In the genomic region with DNA sequence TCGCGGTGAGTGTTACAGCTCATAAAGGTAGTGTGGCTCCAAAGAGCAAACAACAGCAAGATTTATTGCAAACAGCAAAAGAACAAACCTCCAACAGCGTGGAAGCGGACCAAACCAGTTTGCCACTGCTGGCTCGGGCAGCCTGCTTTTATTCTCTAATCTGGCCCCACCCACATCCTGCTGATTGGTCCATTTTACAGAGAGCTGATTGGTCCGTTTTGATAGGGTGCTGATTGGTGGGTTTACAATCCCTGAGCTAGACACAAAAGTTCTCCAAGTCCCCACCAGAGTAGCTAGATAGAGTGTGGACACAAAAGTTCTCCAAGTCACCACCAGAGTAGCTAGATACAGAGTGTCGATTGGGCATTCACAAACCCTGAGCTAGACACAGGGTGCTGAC, we compare ENCODE assay signal across 13 cellular contexts. TPM values are rescaled to one million over a fixed set of nuclear protein-coding genes. Genes with fewer than 3 reads are reported as not detected.
DNase-seq lines count a peak whose midpoint lies in the region; ATAC-seq, FAIRE-seq and TF ChIP-seq lines count a peak whose summit lies in the region.
"Not testable (repeated sequence)": the region's sequence is repeated elsewhere in the genome, so short reads cannot be mapped to it uniquely, and the experiment has no call there.
"Had no signal": no experiment of that assay in that cellular context is flagged by ENCODE, and none has a peak within 500 bp of the region (broad histone marks: within the 10 kb centered on the region; RNA-seq: fewer than 3 reads in every experiment).

No MANE protein-coding gene starts in this region.

- H3K4me3 Mint-ChIP-seq in CD14-positive monocyte, result peak overlapping the region; percentile 64 to 65
- H3K4me3 Mint-ChIP-seq in activated B cell treated with CpG ODN at 0.5 μM for 24 hours, result peak overlapping the region; percentile 28
- H3K4me3 Mint-ChIP-seq in activated T-helper 1 cell treated with anti-CD3 and anti-CD28 coated beads, Interleukin-12 subunit alpha, Interleukin-12 subunit beta, Interleukin-2, Interleukin-4 antibody, amounts not matched to agents 30 ng/mL and 10 ng/mL and 1 ng/mL, durations not matched to agents 14 hours and 24 hours and 36 hours, result peak overlapping the region; percentile 17

- H2AFZ ChIP-seq in HepG2 (ENCODE audit: low read length), result not testable (repeated sequence)
- H2AFZ ChIP-seq in neuronal stem cell (ENCODE audit: low read length), result peak overlapping the region; percentile 72

- not testable (repeated sequence) for H2AK5ac ChIP-seq in neuronal stem cell (ENCODE audit: low read depth, low read length)

- not testable (repeated sequence) for H3K4me2 ChIP-seq in HepG2 (ENCODE audit: low read depth, low read length); neuronal stem cell (ENCODE audit: insufficient read depth, low read length, poor library complexity, severe bottlenecking)

- WGBS in body of pancreas, 2 donors, result 34 to 47% methylated on average over 7 of the region's 7 CpGs
- 60% methylated on average over 7 of the region's 7 CpGs for WGBS in HepG2 (ENCODE audit: low lambda C conversion rate)
- no CpG with 5 or more reads among the region's 7 CpGs for WGBS in neuronal stem cell (ENCODE audit: extremely low coverage in 2 of 2, insufficient read length in 2 of 2, insufficient replicate concordance in 1 of 2), 2 donors
- 88% methylated on average over 7 of the region's 7 CpGs for WGBS in suprapubic skin

- H4K8ac ChIP-seq in neuronal stem cell (ENCODE audit: low read depth, low read length), result not testable (repeated sequence)

- not testable (repeated sequence) for BruUV-seq in HepG2 (replicated peaks; lab: Mats Ljungman, UMichigan)

- not testable (repeated sequence) for H3K79me1 ChIP-seq in neuronal stem cell (ENCODE audit: low read depth, low read length)

- not testable (repeated sequence) for TF ChIP-seq RAD21 in HepG2 (CRISPR knock-in tag; IDR thresholded peaks at IDR 0.05)

- peak overlapping the region; percentile 49 to 73 (median 59) for H3K27ac ChIP-seq in body of pancreas
- not testable (repeated sequence) for H3K27ac ChIP-seq in HepG2 (ENCODE audit: extremely low read length, insufficient read depth, low read length); neuronal stem cell (replicated peaks; ENCODE audit: low read length); suprapubic skin

- H3K9me3 ChIP-seq in body of pancreas; HepG2 (ENCODE audit: low read length); neuronal stem cell (replicated peaks in 1 of 2; ENCODE audit: control insufficient read depth in 2 of 2, insufficient read depth in 1 of 2, low read depth in 1 of 2, low read length in 2 of 2); suprapubic skin: not testable (repeated sequence)

- peaks cover 6 to 16% (median 14%) of the 10 kb centered on the region in 7 donors for H3K9me3 Mint-ChIP-seq in CD14-positive monocyte
- not testable (repeated sequence) for H3K9me3 Mint-ChIP-seq in activated B cell treated with CpG ODN at 0.5 μM for 24 hours; activated T-helper 1 cell treated with anti-CD3 and anti-CD28 coated beads, Interleukin-12 subunit alpha, Interleukin-12 subunit beta, Interleukin-2, Interleukin-4 antibody, amounts not matched to agents 30 ng/mL and 10 ng/mL and 1 ng/mL, durations not matched to agents 14 hours and 24 hours and 36 hours

- H4K20me1 ChIP-seq in HepG2 (ENCODE audit: insufficient read depth, low read length), result not testable (repeated sequence)

- not testable (repeated sequence) for H3K4me1 ChIP-seq in body of pancreas; HepG2 (ENCODE audit: insufficient read depth, low read length); neuronal stem cell (ENCODE audit: control insufficient read depth in 2 of 2, insufficient read depth in 1 of 2, low read depth in 1 of 2, low read length in 2 of 2)
- peaks cover 11% of the 10 kb centered on the region for H3K4me1 ChIP-seq in suprapubic skin

- not testable (repeated sequence) for H3K18ac ChIP-seq in neuronal stem cell (ENCODE audit: low read length)

- in situ Hi-C loops in HepG2 (cut with HindIII; ENCODE audit: extremely low pct_ligation_motif_present, low pct_unique_long_range_greater_than_20kb), result not testable (repeated sequence)

- not testable (repeated sequence) for TF ChIP-seq EP300 in HepG2 (IDR thresholded peaks at IDR 0.05; ENCODE audit: low read depth in 2 of 2, low read length in 2 of 2); HepG2 (CRISPR knock-in tag; IDR thresholded peaks at IDR 0.05; ENCODE audit: borderline replicate concordance); suprapubic skin (IDR thresholded peaks at IDR 0.05)

- not testable (repeated sequence) for H3K4me3 ChIP-seq in body of pancreas; HepG2 (replicated peaks in 1 of 3; ENCODE audit: insufficient read depth in 1 of 3, low read depth in 2 of 3, low read length in 3 of 3); neuronal stem cell (ENCODE audit: low read length in 2 of 2)
- peak overlapping the region; percentile 42 for H3K4me3 ChIP-seq in suprapubic skin

- not testable (repeated sequence) for H2BK12ac ChIP-seq in neuronal stem cell (ENCODE audit: low read length)

- not testable (repeated sequence) for H3K27ac Mint-ChIP-seq in CD14-positive monocyte; activated B cell treated with CpG ODN at 0.5 μM for 24 hours; activated T-helper 1 cell treated with anti-CD3 and anti-CD28 coated beads, Interleukin-12 subunit alpha, Interleukin-12 subunit beta, Interleukin-2, Interleukin-4 antibody, amounts not matched to agents 30 ng/mL and 10 ng/mL and 1 ng/mL, durations not matched to agents 14 hours and 24 hours and 36 hours

- TF ChIP-seq CTCF in CD14-positive monocyte (IDR thresholded peaks at IDR 0.05); activated B cell treated with CpG ODN at 0.5 μM for 24 hours (IDR thresholded peaks at IDR 0.05); HepG2 (CRISPR knock-in tag; IDR thresholded peaks at IDR 0.05); suprapubic skin (IDR thresholded peaks at IDR 0.05): not testable (repeated sequence)
- peak in 4 of 7 experiments; percentile 38 to 71 (median 44) for TF ChIP-seq CTCF in body of pancreas (IDR thresholded peaks at IDR 0.05)

- not testable (repeated sequence) for H3K36me3 Mint-ChIP-seq in CD14-positive monocyte; activated B cell treated with CpG ODN at 0.5 μM for 24 hours (ENCODE audit: low read depth); activated T-helper 1 cell treated with anti-CD3 and anti-CD28 coated beads, Interleukin-12 subunit alpha, Interleukin-12 subunit beta, Interleukin-2, Interleukin-4 antibody, amounts not matched to agents 30 ng/mL and 10 ng/mL and 1 ng/mL, durations not matched to agents 14 hours and 24 hours and 36 hours (ENCODE audit: low read depth)

- intact Hi-C loops in CD14-positive monocyte (cut with micrococcal nuclease); activated B cell treated with CpG ODN at 0.5 μM for 24 hours (cut with micrococcal nuclease); body of pancreas (cut with DNase I); HepG2 (cut with micrococcal nuclease; ENCODE audit: unreplicated experiment): not testable (repeated sequence)
- intact Hi-C loops in activated T-helper 1 cell treated with anti-CD3 and anti-CD28 coated beads, Interleukin-12 subunit alpha, Interleukin-12 subunit beta, Interleukin-2, Interleukin-4 antibody, amounts not matched to agents 30 ng/mL and 10 ng/mL and 1 ng/mL, durations not matched to agents 14 hours and 24 hours and 36 hours (cut with micrococcal nuclease), result loop anchor here (1.0 to 5.0 kb wide), 2 partner anchors 14 to 55 kb away; partner anchors contain the start of gene RAB43

- not testable (repeated sequence) for H3K79me2 ChIP-seq in HepG2 (ENCODE audit: insufficient read depth, low read length)

- not testable (repeated sequence) for H3K36me3 ChIP-seq in body of pancreas (replicated peaks in 1 of 2; ENCODE audit: insufficient read depth in 1 of 2, low read depth in 2 of 2); HepG2 (replicated peaks in 1 of 2; ENCODE audit: control insufficient read depth in 1 of 2, insufficient read depth in 2 of 2, low read length in 2 of 2); neuronal stem cell (replicated peaks in 1 of 2; ENCODE audit: control insufficient read depth in 2 of 2, insufficient read depth in 2 of 2, low read length in 2 of 2); suprapubic skin

- POLR2A ChIA-PET in activated B cell treated with CpG ODN at 0.5 μM for 24 hours (lab: Charles Lee), result interaction anchor here (1.4 kb wide), 1 partner anchor 55 kb away, joined by 4 read pairs; no protein-coding TSS in a partner anchor
- POLR2A ChIA-PET in HepG2 (lab: Yijun Ruan, JAX), result not testable (repeated sequence)

- DNase-seq in CD14-positive monocyte (ENCODE audit: low spot score); activated B cell treated with CpG ODN at 0.5 μM for 24 hours; activated T-helper 1 cell treated with anti-CD3 and anti-CD28 coated beads, Interleukin-12 subunit alpha, Interleukin-12 subunit beta, Interleukin-2, Interleukin-4 antibody, amounts not matched to agents 30 ng/mL and 10 ng/mL and 1 ng/mL, durations not matched to agents 14 hours and 24 hours and 36 hours (ENCODE audit: low spot score); neuronal stem cell (ENCODE audit: low spot score); suprapubic skin (ENCODE audit: low spot score in 2 of 2): not testable (repeated sequence)
- DNase-seq in NCI-H146 (lab: John Stamatoyannopoulos, UW), result peak; percentile 46
- DNase-seq in body of pancreas, result peak; percentile 60 to 76 (median 64)
- peak; percentile 22 for DNase-seq in HepG2 (ENCODE audit: low spot score)

- H3K9ac ChIP-seq in HepG2 (ENCODE audit: insufficient read depth, low read depth, low read length); neuronal stem cell (ENCODE audit: low read depth, low read length, poor library complexity): not testable (repeated sequence)

- not testable (repeated sequence) for H2BK120ac ChIP-seq in neuronal stem cell (ENCODE audit: low read depth, low read length)

- peaks cover 6 to 16% (median 11%) of the 10 kb centered on the region in 3 donors for H3K27me3 Mint-ChIP-seq in CD14-positive monocyte (ENCODE audit: low read depth in 3 of 3)
- H3K27me3 Mint-ChIP-seq in activated B cell treated with CpG ODN at 0.5 μM for 24 hours, result peaks cover 42% of the 10 kb centered on the region
- peaks cover 11% of the 10 kb centered on the region for H3K27me3 Mint-ChIP-seq in activated T-helper 1 cell treated with anti-CD3 and anti-CD28 coated beads, Interleukin-12 subunit alpha, Interleukin-12 subunit beta, Interleukin-2, Interleukin-4 antibody, amounts not matched to agents 30 ng/mL and 10 ng/mL and 1 ng/mL, durations not matched to agents 14 hours and 24 hours and 36 hours (ENCODE audit: insufficient read depth)

- H3K4me1 Mint-ChIP-seq in CD14-positive monocyte; activated T-helper 1 cell treated with anti-CD3 and anti-CD28 coated beads, Interleukin-12 subunit alpha, Interleukin-12 subunit beta, Interleukin-2, Interleukin-4 antibody, amounts not matched to agents 30 ng/mL and 10 ng/mL and 1 ng/mL, durations not matched to agents 14 hours and 24 hours and 36 hours (ENCODE audit: low read depth): not testable (repeated sequence)
- peaks cover 10% of the 10 kb centered on the region for H3K4me1 Mint-ChIP-seq in activated B cell treated with CpG ODN at 0.5 μM for 24 hours

- H3K14ac ChIP-seq in neuronal stem cell (ENCODE audit: low read length), result not testable (repeated sequence)

- H3K23ac ChIP-seq in neuronal stem cell (ENCODE audit: low read depth, low read length, poor library complexity), result not testable (repeated sequence)

- H3K27me3 ChIP-seq in body of pancreas; neuronal stem cell (ENCODE audit: control insufficient read depth in 3 of 3, insufficient read depth in 3 of 3, low read depth in 1 of 3, low read length in 3 of 3); suprapubic skin: not testable (repeated sequence)
- peaks cover 1 to 32% of the 10 kb centered on the region in 2 experiments; a peak in 3 of 5 replicates for H3K27me3 ChIP-seq in HepG2 (ENCODE audit: control insufficient read depth in 1 of 2, insufficient read depth in 2 of 2, low read length in 2 of 2)

- not testable (repeated sequence) for ATAC-seq in activated B cell treated with CpG ODN at 0.5 μM for 24 hours (ENCODE audit: low read depth); HepG2
- ATAC-seq in body of pancreas, result peak; percentile 68

- peak; percentile 50 to 86 (median 61) for TF ChIP-seq POLR2A in body of pancreas (IDR thresholded peaks at IDR 0.05)
- TF ChIP-seq POLR2A in HepG2 (IDR thresholded peaks at IDR 0.05; ENCODE audit: insufficient read depth in 1 of 2, low read depth in 2 of 2, low read length in 2 of 2); suprapubic skin (IDR thresholded peaks at IDR 0.05): not testable (repeated sequence)

- H2BK5ac ChIP-seq in neuronal stem cell (ENCODE audit: low read length), result not testable (repeated sequence)

- FAIRE-seq in HepG2 (lab: Jason Lieb, UNC), result not testable (repeated sequence)

- not testable (repeated sequence) for H3K4ac ChIP-seq in neuronal stem cell (ENCODE audit: low read length)

- H4K91ac ChIP-seq in neuronal stem cell (ENCODE audit: low read depth, low read length, poor library complexity), result not testable (repeated sequence)

- CTCF ChIA-PET in activated B cell treated with CpG ODN at 0.5 μM for 24 hours (lab: Charles Lee), result interaction anchor here (1.5 to 1.6 kb wide), 2 partner anchors 14 to 98 kb away, joined by 3 to 10 read pairs; no protein-coding TSS in a partner anchor
- CTCF ChIA-PET in HepG2 (lab: Yijun Ruan, JAX; ENCODE audit: low intra/inter-chr PET ratio, low total read pairs), result not testable (repeated sequence)

- not testable (repeated sequence) for H2BK15ac ChIP-seq in neuronal stem cell (ENCODE audit: low read length)

RNA-seq across cellular contexts. Expression of gene GP9, which starts 7.2 kb away (rescaled TPM):
- polyA plus RNA-seq in CD14-positive monocyte (1 to 10 TPM in 1 of 2 donors, under 1 TPM in 1; 0.74 to 2.7 TPM), HepG2 (2011; rRNA removed) (not detected in 2 replicates)
- total RNA-seq in activated B cell treated with CpG ODN at 0.5 μM for 24 hours (not detected in 2 replicates), body of pancreas (not detected), HepG2 (2016; rRNA removed; fragmentation: Illumina TruSeq; extraction: Trizol) (not detected in 2 replicates), suprapubic skin (not detected)
- total RNA-seq in activated T-helper 1 cell treated with anti-CD3 and anti-CD28 coated beads, Interleukin-12 subunit alpha, Interleukin-12 subunit beta, Interleukin-2, Interleukin-4 antibody, amounts not matched to agents 30 ng/mL and 10 ng/mL and 1 ng/mL, durations not matched to agents 14 hours and 24 hours and 36 hours, result not detected in 2 replicates
- not detected in 2 replicates for total RNA-seq in HepG2 (2016; cell fraction: cytosol; rRNA removed; fragmentation: Illumina TruSeq; extraction: Trizol; ENCODE audit: low read depth)
- not detected in 2 replicates for total RNA-seq in HepG2 (2016; cell fraction: insoluble cytoplasmic fraction; rRNA removed; fragmentation: Illumina TruSeq; extraction: Trizol)
- total RNA-seq in HepG2 (2016; cell fraction: membrane; rRNA removed; fragmentation: Illumina TruSeq; extraction: Trizol), result not detected in 2 replicates
- not detected in 2 replicates for total RNA-seq in HepG2 (2016; cell fraction: nucleus; rRNA removed; fragmentation: Illumina TruSeq; extraction: Trizol)
- not detected in 2 replicates for polyA plus RNA-seq in HepG2 (2011; cell fraction: cytosol; rRNA removed)
- not detected in 2 replicates for polyA plus RNA-seq in HepG2 (2011; cell fraction: nucleus; rRNA removed)
- polyA plus RNA-seq in HepG2 (2012), result not detected in 2 replicates
- polyA plus RNA-seq in HepG2 (2016; cell fraction: cytosol; fragmentation: Illumina TruSeq; extraction: Trizol; ENCODE audit: low read depth), result not detected in 2 replicates
- not detected in 2 replicates for polyA plus RNA-seq in HepG2 (2016; cell fraction: insoluble cytoplasmic fraction; fragmentation: Illumina TruSeq; extraction: Trizol; ENCODE audit: low read depth)
- polyA plus RNA-seq in HepG2 (2016; cell fraction: membrane; fragmentation: Illumina TruSeq; extraction: Trizol; ENCODE audit: low read depth), result not detected in 2 replicates
- not detected in 2 replicates for polyA plus RNA-seq in HepG2 (2016; cell fraction: nucleus; fragmentation: Illumina TruSeq; extraction: Trizol; ENCODE audit: insufficient read depth, low read depth)
- polyA minus RNA-seq in HepG2 (2011; rRNA and poly(A)+ RNA removed; ENCODE audit: low replicate concordance), result not detected in 2 replicates
- not detected in 2 replicates for polyA minus RNA-seq in HepG2 (2011; cell fraction: cytosol; rRNA and poly(A)+ RNA removed)
- not detected in 2 replicates for polyA minus RNA-seq in HepG2 (2011; cell fraction: nucleus; rRNA and poly(A)+ RNA removed)
- not detected for polyA plus RNA-seq in neuronal stem cell (2013, experiment 1 of 2)
- polyA plus RNA-seq in neuronal stem cell (2013, experiment 2 of 2), result not detected
- total RNA-seq: epithelial cell of proximal tubule, heart right ventricle, occipital lobe, smooth muscle cell, urinary bladder had no signal
- polyA plus RNA-seq: smooth muscle cell, urinary bladder had no signal

RNA-seq across cellular contexts. Expression of gene RAB43, which starts 53.9 kb away (rescaled TPM):
- polyA plus RNA-seq in CD14-positive monocyte (1 to 10 TPM; 7.1 to 8.5 TPM), HepG2 (2011; rRNA removed) (18.4 and 23.4 TPM in 2 replicates)
- total RNA-seq in activated B cell treated with CpG ODN at 0.5 μM for 24 hours (9.8 and 12.8 TPM in 2 replicates), body of pancreas (10 to 100 TPM in 1 of 2 donors, 1 to 10 TPM in 1; 6.6 to 10.1 TPM), HepG2 (2016; rRNA removed; fragmentation: Illumina TruSeq; extraction: Trizol) (10.2 and 11.8 TPM in 2 replicates), suprapubic skin (10 to 100 TPM in 1 of 4 donors, 1 to 10 TPM in 3; 7.3 to 20.4 (median 8.3) TPM)
- total RNA-seq in activated T-helper 1 cell treated with anti-CD3 and anti-CD28 coated beads, Interleukin-12 subunit alpha, Interleukin-12 subunit beta, Interleukin-2, Interleukin-4 antibody, amounts not matched to agents 30 ng/mL and 10 ng/mL and 1 ng/mL, durations not matched to agents 14 hours and 24 hours and 36 hours, result 46.8 and 47.6 TPM in 2 replicates
- 4.9 and 6.6 TPM in 2 replicates for total RNA-seq in HepG2 (2016; cell fraction: cytosol; rRNA removed; fragmentation: Illumina TruSeq; extraction: Trizol; ENCODE audit: low read depth)
- total RNA-seq in HepG2 (2016; cell fraction: insoluble cytoplasmic fraction; rRNA removed; fragmentation: Illumina TruSeq; extraction: Trizol), result 8.0 and 12.6 TPM in 2 replicates
- 14.1 and 16.2 TPM in 2 replicates for total RNA-seq in HepG2 (2016; cell fraction: membrane; rRNA removed; fragmentation: Illumina TruSeq; extraction: Trizol)
- 5.6 and 13.6 TPM in 2 replicates for total RNA-seq in HepG2 (2016; cell fraction: nucleus; rRNA removed; fragmentation: Illumina TruSeq; extraction: Trizol)
- 14.9 and 21.3 TPM in 2 replicates for polyA plus RNA-seq in HepG2 (2011; cell fraction: cytosol; rRNA removed)
- polyA plus RNA-seq in HepG2 (2011; cell fraction: nucleus; rRNA removed), result 38.7 and 47.9 TPM in 2 replicates
- 14.5 and 21.3 TPM in 2 replicates for polyA plus RNA-seq in HepG2 (2012)
- polyA plus RNA-seq in HepG2 (2016; cell fraction: cytosol; fragmentation: Illumina TruSeq; extraction: Trizol; ENCODE audit: low read depth), result 7.2 and 8.1 TPM in 2 replicates
- polyA plus RNA-seq in HepG2 (2016; cell fraction: insoluble cytoplasmic fraction; fragmentation: Illumina TruSeq; extraction: Trizol; ENCODE audit: low read depth), result 5.7 and 8.1 TPM in 2 replicates
- 11.0 and 12.3 TPM in 2 replicates for polyA plus RNA-seq in HepG2 (2016; cell fraction: membrane; fragmentation: Illumina TruSeq; extraction: Trizol; ENCODE audit: low read depth)
- 6.8 and 12.5 TPM in 2 replicates for polyA plus RNA-seq in HepG2 (2016; cell fraction: nucleus; fragmentation: Illumina TruSeq; extraction: Trizol; ENCODE audit: insufficient read depth, low read depth)
- polyA minus RNA-seq in HepG2 (2011; rRNA and poly(A)+ RNA removed; ENCODE audit: low replicate concordance), result 7.2 and 49.7 TPM in 2 replicates
- polyA minus RNA-seq in HepG2 (2011; cell fraction: cytosol; rRNA and poly(A)+ RNA removed), result 13.9 and 15.6 TPM in 2 replicates
- polyA minus RNA-seq in HepG2 (2011; cell fraction: nucleus; rRNA and poly(A)+ RNA removed), result 12.1 and 13.3 TPM in 2 replicates
- 5.4 TPM for polyA plus RNA-seq in neuronal stem cell (2013, experiment 1 of 2)
- 5.7 TPM for polyA plus RNA-seq in neuronal stem cell (2013, experiment 2 of 2)
